Comparison of ENCODE assay signal across 9 cellular contexts in the genomic region with DNA sequence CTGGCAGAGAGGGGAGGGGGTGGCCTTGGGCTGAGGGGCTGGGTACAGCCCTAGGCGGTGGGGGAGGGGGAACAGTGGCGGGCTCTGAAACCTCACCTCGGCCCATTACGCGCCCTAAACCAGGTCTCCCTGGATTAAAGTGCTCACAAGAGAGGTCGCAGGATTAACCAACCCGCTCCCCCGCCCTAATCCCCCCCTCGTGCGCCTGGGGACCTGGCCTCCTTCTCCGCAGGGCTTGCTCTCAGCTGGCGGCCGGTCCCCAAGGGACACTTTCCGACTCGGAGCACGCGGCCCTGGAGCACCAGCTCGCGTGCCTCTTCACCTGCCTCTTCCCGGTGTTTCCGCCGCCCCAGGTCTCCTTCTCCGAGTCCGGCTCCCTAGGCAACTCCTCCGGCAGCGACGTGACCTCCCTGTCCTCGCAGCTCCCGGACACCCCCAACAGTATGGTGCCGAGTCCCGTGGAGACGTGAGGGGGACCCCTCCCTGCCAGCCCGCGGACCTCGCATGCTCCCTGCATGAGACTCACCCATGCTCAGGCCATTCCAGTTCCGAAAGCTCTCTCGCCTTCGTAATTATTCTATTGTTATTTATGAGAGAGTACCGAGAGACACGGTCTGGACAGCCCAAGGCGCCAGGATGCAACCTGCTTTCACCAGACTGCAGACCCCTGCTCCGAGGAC. TPM values are rescaled to one million over a fixed set of nuclear protein-coding genes. Genes with fewer than 3 reads are reported as not detected.
DNase-seq lines count a peak whose midpoint lies in the region; ATAC-seq and TF ChIP-seq lines count a peak whose summit lies in the region.
"Had no signal": no experiment of that assay in that cellular context is flagged by ENCODE, and none has a peak within 500 bp of the region (broad histone marks: within the 10 kb centered on the region; RNA-seq: fewer than 3 reads in every experiment).

No MANE protein-coding gene starts in this region.

- H4K20me1 ChIP-seq in BLaER1 treated with 17β-estradiol and CSF1 and Interleukin-3, amounts not matched to agents 10 nM and 100 nM: peaks cover 0 to 80% (median 63%) of the 10 kb centered on the region in 11 experiments; a peak in 20 of 22 replicates

- H3K4me3 Mint-ChIP-seq in brain: peak overlapping the region; percentile 67 to 83 (median 71)
- H3K4me3 Mint-ChIP-seq in naive thymus-derived CD8-positive, alpha-beta T cell: peak overlapping the region; percentile 57 to 98 (median 88)

- H3K9me3 ChIP-seq in BLaER1 treated with 17β-estradiol and CSF1 and Interleukin-3, amounts not matched to agents 10 nM and 100 nM (replicated peaks in 1 of 11): peaks cover 18 to 41% (median 32%) of the 10 kb centered on the region in 11 experiments
- no peaks in the 10 kb centered on the region for H3K9me3 ChIP-seq in HUES48 (ENCODE audit: control insufficient read depth, insufficient read depth, low read length)

- H3K4me1 Mint-ChIP-seq in brain: peaks cover 60% of the 10 kb centered on the region
- H3K4me1 Mint-ChIP-seq in naive thymus-derived CD8-positive, alpha-beta T cell: peaks cover 36 to 67% (median 61%) of the 10 kb centered on the region in 4 donors

- H3K9me3 Mint-ChIP-seq in brain: peaks cover 0 to 7% (median 0%) of the 10 kb centered on the region in 5 experiments
- peaks cover 0 to 8% (median 0%) of the 10 kb centered on the region in 9 donors for H3K9me3 Mint-ChIP-seq in naive thymus-derived CD8-positive, alpha-beta T cell

- DNase-seq in naive thymus-derived CD8-positive, alpha-beta T cell: no peak
- DNase-seq in GM19238 (ENCODE audit: insufficient read length, low spot score): no peak
- no peak for DNase-seq in GM10248 (ENCODE audit: extremely low spot score)
- DNase-seq: NCI-H187 treated with DMSO at 0.1 percent for 48 hours had no signal

- peak overlapping the region; percentile 71 to 98 (median 82) for H3K4me2 ChIP-seq in BLaER1 treated with 17β-estradiol and CSF1 and Interleukin-3, amounts not matched to agents 10 nM and 100 nM

- no peak for ATAC-seq in naive thymus-derived CD8-positive, alpha-beta T cell
- ATAC-seq in GM18909 (IDR thresholded peaks at IDR 0.05; ENCODE audit: poor library complexity, unreplicated experiment): no peak
- no peak for ATAC-seq in HG02885 (IDR thresholded peaks at IDR 0.05; ENCODE audit: poor library complexity, unreplicated experiment)

- H3K27me3 ChIP-seq in BLaER1 treated with 17β-estradiol and CSF1 and Interleukin-3, amounts not matched to agents 10 nM and 100 nM: peaks cover 100% of the 10 kb centered on the region in 11 experiments
- peaks cover 100% of the 10 kb centered on the region for H3K27me3 ChIP-seq in HUES48 (ENCODE audit: control insufficient read depth, insufficient read depth, low read length)

- peaks cover 23 to 53% (median 34%) of the 10 kb centered on the region in 10 experiments for H3K4me1 ChIP-seq in BLaER1 treated with 17β-estradiol and CSF1 and Interleukin-3, amounts not matched to agents 10 nM and 100 nM
- peaks cover 18% of the 10 kb centered on the region for H3K4me1 ChIP-seq in HUES48 (ENCODE audit: control insufficient read depth, insufficient read depth, low read length)

- TF ChIP-seq CTCF in brain (conservative IDR thresholded peaks at IDR 0.05): no peak
- no peak for TF ChIP-seq CTCF in GM10248 (IDR thresholded peaks at IDR 0.05; ENCODE audit: control extremely low read depth, extremely low read depth, low read depth, missing control alignments)

- H3K9ac ChIP-seq in BLaER1 treated with 17β-estradiol and CSF1 and Interleukin-3, amounts not matched to agents 10 nM and 100 nM: no peak overlapping the region
- no peak overlapping the region for H3K9ac ChIP-seq in HUES48 (ENCODE audit: low read depth, low read length)

- H3K27ac Mint-ChIP-seq in brain: no peak overlapping the region
- H3K27ac Mint-ChIP-seq in naive thymus-derived CD8-positive, alpha-beta T cell: peak overlapping the region in 3 of 10 donors; percentile 21 to 80 (median 37)

- CTCF ChIA-PET in GM10248 (lab: Yijun Ruan, JAX): interaction anchor here (0.8 to 2.7 kb wide), 4 partner anchors 11 to 150 kb away, joined by 3 to 12 read pairs (median 4); no protein-coding TSS in a partner anchor

- peaks cover 0 to 6% (median 4%) of the 10 kb centered on the region in 11 experiments; a peak in 7 of 22 replicates for H3K36me3 ChIP-seq in BLaER1 treated with 17β-estradiol and CSF1 and Interleukin-3, amounts not matched to agents 10 nM and 100 nM
- H3K36me3 ChIP-seq in HUES48 (ENCODE audit: control insufficient read depth, insufficient read depth, low read length): no peaks in the 10 kb centered on the region

- peaks cover 96% of the 10 kb centered on the region for H3K27me3 Mint-ChIP-seq in brain
- peaks cover 52 to 85% (median 63%) of the 10 kb centered on the region in 5 donors for H3K27me3 Mint-ChIP-seq in naive thymus-derived CD8-positive, alpha-beta T cell

- no peak overlapping the region for H3K27ac ChIP-seq in BLaER1 treated with 17β-estradiol and CSF1 and Interleukin-3, amounts not matched to agents 10 nM and 100 nM
- no peak overlapping the region for H3K27ac ChIP-seq in HUES48 (ENCODE audit: low read depth, low read length)

- POLR2A ChIA-PET in naive thymus-derived CD8-positive, alpha-beta T cell (lab: Charles Lee): interaction anchor here (1.2 kb wide), 1 partner anchor 54 kb away, joined by 4 read pairs; no protein-coding TSS in a partner anchor
- POLR2A ChIA-PET in GM10248 (lab: Yijun Ruan, JAX): no interaction called here

- H3K36me3 Mint-ChIP-seq in brain: no peaks in the 10 kb centered on the region
- peaks cover 4 to 11% (median 9%) of the 10 kb centered on the region in 3 donors for H3K36me3 Mint-ChIP-seq in naive thymus-derived CD8-positive, alpha-beta T cell

- H3K4me3 ChIP-seq in BLaER1 treated with 17β-estradiol and CSF1 and Interleukin-3, amounts not matched to agents 10 nM and 100 nM: peak overlapping the region; percentile 38 to 58 (median 48)
- peak overlapping the region; percentile 55 for H3K4me3 ChIP-seq in HUES48 (ENCODE audit: low read depth, low read length)

RNA-seq across cellular contexts. Expression of gene ISL2, which starts 4.9 kb away (rescaled TPM):
- 4.7 TPM for polyA plus RNA-seq in brain (ENCODE audit: insufficient read depth, low read depth, low replicate concordance)
- total RNA-seq in naive thymus-derived CD8-positive, alpha-beta T cell: not detected
- polyA plus RNA-seq in naive thymus-derived CD8-positive, alpha-beta T cell: not detected

RNA-seq across cellular contexts. Expression of gene ETFA, which starts 30.2 kb away (rescaled TPM):
- polyA plus RNA-seq in brain (ENCODE audit: insufficient read depth, low read depth, low replicate concordance): 87.7 TPM
- 10 to 100 TPM; 46.2 to 52.3 TPM for total RNA-seq in naive thymus-derived CD8-positive, alpha-beta T cell
- 100 to 1,000 TPM in 2 of 3 donors, 10 to 100 TPM in 1; 99.4 to 118 (median 109) TPM for polyA plus RNA-seq in naive thymus-derived CD8-positive, alpha-beta T cell
